Comparison of ENCODE assay signal across 18 cellular contexts in genomic region chr3:177085784-177086183, GRCh38.
DNase-seq lines count a peak whose midpoint lies in the region; ATAC-seq and TF ChIP-seq lines count a peak whose summit lies in the region.
"Had no signal": no experiment of that assay in that cellular context is flagged by ENCODE, and none has a peak within 500 bp of the region (broad histone marks: within the 10 kb centered on the region; RNA-seq: fewer than 3 reads in every experiment).

No MANE protein-coding gene starts in this region.

- no peak for TF ChIP-seq CTCF in natural killer cell (IDR thresholded peaks at IDR 0.05)

- H3K4me1 Mint-ChIP-seq in natural killer cell (peaks cover 61 to 62% of the 10 kb centered on the region in 2 donors), memory B cell (peaks cover 40% of the 10 kb centered on the region)
- peaks cover 28 to 37% of the 10 kb centered on the region in 2 donors for H3K4me1 Mint-ChIP-seq in natural killer cell treated with Interleukin-12 subunit alpha and Interleukin-12 subunit beta and Interleukin-15 and Interleukin-18, amount 100 ng/mL, for 72 hours (ENCODE audit: low read depth in 2 of 2)

- ATAC-seq in natural killer cell, result no peak
- no peak for ATAC-seq in natural killer cell treated with Interleukin-12 subunit alpha and Interleukin-12 subunit beta and Interleukin-15 and Interleukin-18, amount 100 ng/mL, for 72 hours
- ATAC-seq in memory B cell (ENCODE audit: low read depth), result peak; percentile 37
- no peak for ATAC-seq in GM19455 (IDR thresholded peaks at IDR 0.05; ENCODE audit: unreplicated experiment)
- ATAC-seq: HepG2, K562 had no signal

- H3K27ac Mint-ChIP-seq in natural killer cell (peak overlapping the region; percentile 15 to 56), memory B cell (no peak overlapping the region)
- no peak overlapping the region for H3K27ac Mint-ChIP-seq in natural killer cell treated with Interleukin-12 subunit alpha and Interleukin-12 subunit beta and Interleukin-15 and Interleukin-18, amount 100 ng/mL, for 72 hours

- intact Hi-C loops in natural killer cell (cut with micrococcal nuclease), result no loop called here

- DNase-seq in natural killer cell (no peak), MV-4-11 (lab: John Stamatoyannopoulos, UW) (peak; percentile 68), memory B cell (ENCODE audit: low spot score in 2 of 2) (no peak), NCI-H1048 (lab: John Stamatoyannopoulos, UW) (no peak), NCI-H1694 treated with DMSO at 0.1 percent for 48 hours (lab: John Stamatoyannopoulos, UW) (no peak)
- no peak for DNase-seq in natural killer cell treated with Interleukin-12 subunit alpha and Interleukin-12 subunit beta and Interleukin-15 and Interleukin-18, amount 100 ng/mL, for 72 hours (ENCODE audit: low spot score)
- DNase-seq: Caco-2; CD4-positive, alpha-beta memory T cell; DMS 273 treated with DMSO at 0.1 percent for 48 hours; DMS79 treated with DMSO at 0.1 percent for 48 hours; GOT3; HCEC 1CT; MM.1S; NCI-H187; OCI-M1 had no signal

- H3K4me3 Mint-ChIP-seq in natural killer cell (no peak overlapping the region), memory B cell (no peak overlapping the region)
- no peak overlapping the region for H3K4me3 Mint-ChIP-seq in natural killer cell treated with Interleukin-12 subunit alpha and Interleukin-12 subunit beta and Interleukin-15 and Interleukin-18, amount 100 ng/mL, for 72 hours

- H3K9me3 Mint-ChIP-seq in natural killer cell (no peaks in the 10 kb centered on the region), memory B cell (peaks cover 3% of the 10 kb centered on the region)
- no peaks in the 10 kb centered on the region for H3K9me3 Mint-ChIP-seq in natural killer cell treated with Interleukin-12 subunit alpha and Interleukin-12 subunit beta and Interleukin-15 and Interleukin-18, amount 100 ng/mL, for 72 hours

- H3K36me3 Mint-ChIP-seq in natural killer cell (no peaks in the 10 kb centered on the region), memory B cell (peaks cover 10% of the 10 kb centered on the region)
- no peaks in the 10 kb centered on the region for H3K36me3 Mint-ChIP-seq in natural killer cell treated with Interleukin-12 subunit alpha and Interleukin-12 subunit beta and Interleukin-15 and Interleukin-18, amount 100 ng/mL, for 72 hours

- H3K27me3 Mint-ChIP-seq in natural killer cell (ENCODE audit: low read depth in 2 of 2), result no peaks in the 10 kb centered on the region
- no peaks in the 10 kb centered on the region for H3K27me3 Mint-ChIP-seq in natural killer cell treated with Interleukin-12 subunit alpha and Interleukin-12 subunit beta and Interleukin-15 and Interleukin-18, amount 100 ng/mL, for 72 hours
- no peaks in the 10 kb centered on the region for H3K27me3 Mint-ChIP-seq in memory B cell
- H3K27me3 Mint-ChIP-seq: CD4-positive, alpha-beta memory T cell had no signal

Comparison
In these comparisons a context has a peak if more than half of its experiments do, and no peak if none do; other contexts are left out.
1. H3K27ac Mint-ChIP-seq: peak in natural killer cell (2 of 2); none in natural killer cell treated with Interleukin-12 subunit alpha and Interleukin-12 subunit beta and Interleukin-15 and Interleukin-18, amount 100 ng/mL, for 72 hours (0 of 2) and memory B cell (single experiment).